35 cellular contexts compared by ENCODE assay signal in the genomic region with DNA sequence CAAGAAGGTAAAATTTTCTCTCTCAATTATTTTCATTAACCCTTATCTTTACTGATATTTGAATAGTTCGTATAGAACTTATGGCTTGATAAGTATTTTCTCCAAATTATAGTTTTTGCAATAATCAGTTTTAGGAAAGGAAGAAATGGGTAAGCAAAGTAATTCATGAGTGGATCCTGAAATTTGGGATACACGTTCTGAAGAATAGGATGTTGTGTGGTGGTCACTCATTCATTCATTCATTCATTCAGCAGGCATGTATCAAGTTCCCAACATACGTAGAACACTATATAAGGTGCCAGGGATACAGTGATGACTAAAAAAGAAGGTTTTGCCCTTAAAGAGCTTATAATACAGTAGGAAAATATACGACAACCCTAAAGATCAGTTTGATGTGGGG.
"Had no signal": no experiment of that assay in that cellular context is flagged by ENCODE, and none has a peak within 500 bp of the region (broad histone marks: within the 10 kb centered on the region; RNA-seq: fewer than 3 reads in every experiment).

No MANE protein-coding gene starts in this region.

- H3K27me3 ChIP-seq: MG63 had no signal

- H3K36me3 ChIP-seq: MG63 had no signal

- H3K9me3 ChIP-seq: MG63 had no signal

- DNase-seq: Kasumi-1, MG63, MM.1S, MV-4-11, NCI-H1048, NCI-H1092, NCI-H1092 treated with DMSO at 0.1 percent for 48 hours, NCI-H1105, NCI-H1105 treated with DMSO at 0.1 percent for 48 hours, NCI-H1417, NCI-H1417 treated with DMSO at 0.1 percent for 48 hours, NCI-H1436, NCI-H1436 treated with DMSO at 0.1 percent for 48 hours, NCI-H146, NCI-H1694, NCI-H1694 treated with DMSO at 0.1 percent for 48 hours, NCI-H187, NCI-H187 treated with DMSO at 0.1 percent for 48 hours, NCI-H1930, NCI-H2029, NCI-H2029 treated with DMSO at 0.1 percent for 48 hours, NCI-H2081, NCI-H2081 treated with DMSO at 0.1 percent for 48 hours, NCI-H2107, NCI-H2171, NCI-H2171 treated with DMSO at 0.1 percent for 48 hours, NCI-H2227 treated with DMSO at 0.1 percent for 48 hours, NCI-H226, NCI-H345, NCI-H446, NCI-H446 treated with DMSO at 0.1 percent for 48 hours, NCI-H510A, NCI-H510A treated with DMSO at 0.1 percent for 48 hours, NCI-H524, NCI-H524 treated with DMSO at 0.1 percent for 48 hours had no signal

- H3K4me3 ChIP-seq: MG63 had no signal
